16 cellular contexts compared by ENCODE assay signal in the genomic region with DNA sequence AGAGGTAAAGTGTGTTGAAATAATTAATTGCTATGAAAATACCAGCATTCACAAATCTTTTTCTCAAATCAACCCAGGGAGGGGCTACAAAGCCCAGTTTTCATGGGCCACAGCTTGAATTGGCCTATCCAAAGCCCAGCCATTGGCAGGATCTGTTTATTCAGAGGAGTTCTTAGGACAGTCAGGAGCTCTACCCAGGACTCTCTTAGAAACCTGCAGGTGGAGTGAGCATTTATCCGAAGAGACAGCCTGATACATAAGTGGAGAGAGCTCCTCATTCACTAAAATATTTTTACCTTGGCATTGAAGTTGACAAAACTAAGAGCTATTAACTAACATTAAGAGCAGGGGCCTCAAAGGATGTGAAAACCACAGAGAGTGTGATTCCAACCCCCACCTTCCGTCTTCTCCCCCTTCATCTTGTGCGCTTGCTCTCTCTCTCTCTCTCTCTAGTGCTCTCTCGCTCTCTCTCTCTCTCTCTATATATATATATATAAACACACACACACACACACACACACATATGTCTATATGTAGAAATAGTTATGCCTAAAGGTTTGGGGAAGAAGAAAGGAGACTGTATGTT.
DNase-seq lines count a peak whose midpoint lies in the region; ATAC-seq, FAIRE-seq and TF ChIP-seq lines count a peak whose summit lies in the region.
"Had no signal": no experiment of that assay in that cellular context is flagged by ENCODE, and none has a peak within 500 bp of the region (broad histone marks: within the 10 kb centered on the region; RNA-seq: fewer than 3 reads in every experiment).

No MANE protein-coding gene starts in this region.

- intact Hi-C loops in HepG2 (cut with micrococcal nuclease; ENCODE audit: unreplicated experiment), result no loop called here

- TF ChIP-seq POLR2A in GM12892 (IDR thresholded peaks at IDR 0.05; ENCODE audit: low read depth, low read length), result no peak
- TF ChIP-seq POLR2A in HepG2 (IDR thresholded peaks at IDR 0.05; ENCODE audit: insufficient read depth in 1 of 2, low read depth in 2 of 2, low read length in 2 of 2), result no peak

- no peaks in the 10 kb centered on the region for H3K36me3 ChIP-seq in BLaER1
- no peaks in the 10 kb centered on the region for H3K36me3 ChIP-seq in HepG2 (replicated peaks in 1 of 2; ENCODE audit: control insufficient read depth in 1 of 2, insufficient read depth in 2 of 2, low read length in 2 of 2)
- H3K36me3 ChIP-seq: cardiac muscle cell, thyroid gland had no signal

- ATAC-seq in effector memory CD8-positive, alpha-beta T cell (replicated peaks), result peak; percentile 72
- no peak for ATAC-seq in HepG2

- no peaks in the 10 kb centered on the region for H3K79me2 ChIP-seq in HepG2 (ENCODE audit: insufficient read depth, low read length)

- peak overlapping the region; percentile 72 to 91 for H3K27ac Mint-ChIP-seq in effector memory CD8-positive, alpha-beta T cell

- H3K9ac ChIP-seq in BLaER1 (peak overlapping the region; percentile 44; the same call in 1 of the 2 replicates), HepG2 (ENCODE audit: insufficient read depth, low read depth, low read length) (no peak overlapping the region)

- FAIRE-seq in GM12892 (lab: Jason Lieb, UNC) (peak; percentile 63), HepG2 (lab: Jason Lieb, UNC) (no peak)
- FAIRE-seq: endothelial cell of umbilical vein, H1 had no signal

- no peak for TF ChIP-seq RAD21 in HepG2 (CRISPR knock-in tag; IDR thresholded peaks at IDR 0.05)

- H3K9me3 Mint-ChIP-seq in effector memory CD8-positive, alpha-beta T cell, result no peaks in the 10 kb centered on the region

- H3K27me3 ChIP-seq in BLaER1 (no peaks in the 10 kb centered on the region), HepG2 (ENCODE audit: control insufficient read depth in 1 of 2, insufficient read depth in 2 of 2, low read length in 2 of 2) (0 out of 5 replicates have a peak, but pooled peaks cover 0 to 3% of the 10 kb centered on the region in 2 experiments)
- H3K27me3 ChIP-seq: cardiac muscle cell, thyroid gland had no signal

- H3K9me3 ChIP-seq in BLaER1 (peaks cover 9% of the 10 kb centered on the region; the same call in 1 of the 2 replicates), HepG2 (ENCODE audit: low read length) (no peaks in the 10 kb centered on the region)
- H3K9me3 ChIP-seq: thyroid gland had no signal

- H3K27me3 Mint-ChIP-seq in effector memory CD8-positive, alpha-beta T cell, result peaks cover 0 to 15% of the 10 kb centered on the region in 2 donors

- no peak for DNase-seq in GM12892 (ENCODE audit: insufficient read length)
- peak; percentile 13 for DNase-seq in NAMALWA (ENCODE audit: low spot score)
- DNase-seq in effector memory CD8-positive, alpha-beta T cell, result peak in 1 of 3 experiments; percentile 23
- DNase-seq in cerebellar nuclear complex (lab: John Stamatoyannopoulos, UW), result no peak
- DNase-seq in HepG2 (ENCODE audit: low spot score), result no peak
- no peak for DNase-seq in SK-N-DZ (ENCODE audit: low spot score)
- DNase-seq in COLO829 (ENCODE audit: low spot score), result no peak
- DNase-seq: activated naive CD4-positive, alpha-beta T cell treated with anti-CD3 and anti-CD28 coated beads, Interleukin-2, amount 50 U/mL, for 16 hours; NCI-H2081 treated with DMSO at 0.1 percent for 48 hours; NCI-H774; T-helper 9 cell; thyroid gland had no signal

- H3K4me1 ChIP-seq in BLaER1 (peaks cover 67% of the 10 kb centered on the region), HepG2 (ENCODE audit: insufficient read depth, low read length) (no peaks in the 10 kb centered on the region)
- H3K4me1 ChIP-seq: thyroid gland had no signal

- no peak for TF ChIP-seq EP300 in HepG2 (IDR thresholded peaks at IDR 0.05; ENCODE audit: low read depth in 2 of 2, low read length in 2 of 2)
- TF ChIP-seq EP300 in HepG2 (CRISPR knock-in tag; IDR thresholded peaks at IDR 0.05; ENCODE audit: borderline replicate concordance), result no peak

- peak overlapping the region in 1 of 2 donors; percentile 60 for H3K4me3 Mint-ChIP-seq in effector memory CD8-positive, alpha-beta T cell

- H4K20me1 ChIP-seq in BLaER1 (no peaks in the 10 kb centered on the region), HepG2 (ENCODE audit: insufficient read depth, low read length) (no peaks in the 10 kb centered on the region)

- H3K36me3 Mint-ChIP-seq in effector memory CD8-positive, alpha-beta T cell (ENCODE audit: insufficient read depth), result no peaks in the 10 kb centered on the region

- 69% methylated on average over 3 of the region's 4 CpGs for WGBS in HepG2 (ENCODE audit: low lambda C conversion rate)

- no TSS peak for BruUV-seq in HepG2 (replicated peaks; lab: Mats Ljungman, UMichigan)

- POLR2A ChIA-PET in HepG2 (lab: Yijun Ruan, JAX), result no interaction called here

- H3K4me1 Mint-ChIP-seq in effector memory CD8-positive, alpha-beta T cell (ENCODE audit: low read depth in 2 of 2), result peaks cover 8 to 29% of the 10 kb centered on the region in 2 donors

- H2AFZ ChIP-seq in HepG2 (ENCODE audit: low read length), result no peak overlapping the region

- in situ Hi-C loops in HepG2 (cut with HindIII; ENCODE audit: extremely low pct_ligation_motif_present, low pct_unique_long_range_greater_than_20kb), result no loop called here

- no peak for TF ChIP-seq CTCF in HepG2 (CRISPR knock-in tag; IDR thresholded peaks at IDR 0.05)

- H3K4me2 ChIP-seq in BLaER1, result peak overlapping the region; percentile 66
- H3K4me2 ChIP-seq in HepG2 (ENCODE audit: low read depth, low read length), result no peak overlapping the region

- H3K4me3 ChIP-seq in BLaER1 (peak overlapping the region; percentile 40; the same call in 1 of the 2 replicates), HepG2 (replicated peaks in 1 of 3; ENCODE audit: insufficient read depth in 1 of 3, low read depth in 2 of 3, low read length in 3 of 3) (no peak overlapping the region)
- H3K4me3 ChIP-seq: cardiac muscle cell, thyroid gland had no signal

- CTCF ChIA-PET in HepG2 (lab: Yijun Ruan, JAX; ENCODE audit: low intra/inter-chr PET ratio, low total read pairs), result no interaction called here

- H3K27ac ChIP-seq in BLaER1, result peak overlapping the region; percentile 66
- no peak overlapping the region for H3K27ac ChIP-seq in HepG2 (ENCODE audit: extremely low read length, insufficient read depth, low read length)
- H3K27ac ChIP-seq: cardiac muscle cell, thyroid gland had no signal

TF ChIP-seq in HepG2, 621 proteins besides CTCF, POLR2A, EP300 and RAD21 (continues in another document):
- TF ChIP-seq RORA (CRISPR knock-in tag; IDR thresholded peaks at IDR 0.05) (no peak), ZNF672 (CRISPR knock-in tag; IDR thresholded peaks at IDR 0.05) (no peak), RNF2 (conservative IDR thresholded peaks at IDR 0.05; ENCODE audit: low read depth) (no peak), KLF6 (CRISPR knock-in tag; IDR thresholded peaks at IDR 0.05) (no peak), TBL1XR1 (IDR thresholded peaks at IDR 0.05; ENCODE audit: borderline replicate concordance, low read length, partially characterized antibody) (no peak), ZNF331 (CRISPR knock-in tag; IDR thresholded peaks at IDR 0.05) (no peak), LCORL (IDR thresholded peaks at IDR 0.05) (no peak), LCORL (CRISPR knock-in tag; IDR thresholded peaks at IDR 0.05) (no peak), ZFP62 (CRISPR knock-in tag; IDR thresholded peaks at IDR 0.05) (no peak)
- TF ChIP-seq, protein P1, sequence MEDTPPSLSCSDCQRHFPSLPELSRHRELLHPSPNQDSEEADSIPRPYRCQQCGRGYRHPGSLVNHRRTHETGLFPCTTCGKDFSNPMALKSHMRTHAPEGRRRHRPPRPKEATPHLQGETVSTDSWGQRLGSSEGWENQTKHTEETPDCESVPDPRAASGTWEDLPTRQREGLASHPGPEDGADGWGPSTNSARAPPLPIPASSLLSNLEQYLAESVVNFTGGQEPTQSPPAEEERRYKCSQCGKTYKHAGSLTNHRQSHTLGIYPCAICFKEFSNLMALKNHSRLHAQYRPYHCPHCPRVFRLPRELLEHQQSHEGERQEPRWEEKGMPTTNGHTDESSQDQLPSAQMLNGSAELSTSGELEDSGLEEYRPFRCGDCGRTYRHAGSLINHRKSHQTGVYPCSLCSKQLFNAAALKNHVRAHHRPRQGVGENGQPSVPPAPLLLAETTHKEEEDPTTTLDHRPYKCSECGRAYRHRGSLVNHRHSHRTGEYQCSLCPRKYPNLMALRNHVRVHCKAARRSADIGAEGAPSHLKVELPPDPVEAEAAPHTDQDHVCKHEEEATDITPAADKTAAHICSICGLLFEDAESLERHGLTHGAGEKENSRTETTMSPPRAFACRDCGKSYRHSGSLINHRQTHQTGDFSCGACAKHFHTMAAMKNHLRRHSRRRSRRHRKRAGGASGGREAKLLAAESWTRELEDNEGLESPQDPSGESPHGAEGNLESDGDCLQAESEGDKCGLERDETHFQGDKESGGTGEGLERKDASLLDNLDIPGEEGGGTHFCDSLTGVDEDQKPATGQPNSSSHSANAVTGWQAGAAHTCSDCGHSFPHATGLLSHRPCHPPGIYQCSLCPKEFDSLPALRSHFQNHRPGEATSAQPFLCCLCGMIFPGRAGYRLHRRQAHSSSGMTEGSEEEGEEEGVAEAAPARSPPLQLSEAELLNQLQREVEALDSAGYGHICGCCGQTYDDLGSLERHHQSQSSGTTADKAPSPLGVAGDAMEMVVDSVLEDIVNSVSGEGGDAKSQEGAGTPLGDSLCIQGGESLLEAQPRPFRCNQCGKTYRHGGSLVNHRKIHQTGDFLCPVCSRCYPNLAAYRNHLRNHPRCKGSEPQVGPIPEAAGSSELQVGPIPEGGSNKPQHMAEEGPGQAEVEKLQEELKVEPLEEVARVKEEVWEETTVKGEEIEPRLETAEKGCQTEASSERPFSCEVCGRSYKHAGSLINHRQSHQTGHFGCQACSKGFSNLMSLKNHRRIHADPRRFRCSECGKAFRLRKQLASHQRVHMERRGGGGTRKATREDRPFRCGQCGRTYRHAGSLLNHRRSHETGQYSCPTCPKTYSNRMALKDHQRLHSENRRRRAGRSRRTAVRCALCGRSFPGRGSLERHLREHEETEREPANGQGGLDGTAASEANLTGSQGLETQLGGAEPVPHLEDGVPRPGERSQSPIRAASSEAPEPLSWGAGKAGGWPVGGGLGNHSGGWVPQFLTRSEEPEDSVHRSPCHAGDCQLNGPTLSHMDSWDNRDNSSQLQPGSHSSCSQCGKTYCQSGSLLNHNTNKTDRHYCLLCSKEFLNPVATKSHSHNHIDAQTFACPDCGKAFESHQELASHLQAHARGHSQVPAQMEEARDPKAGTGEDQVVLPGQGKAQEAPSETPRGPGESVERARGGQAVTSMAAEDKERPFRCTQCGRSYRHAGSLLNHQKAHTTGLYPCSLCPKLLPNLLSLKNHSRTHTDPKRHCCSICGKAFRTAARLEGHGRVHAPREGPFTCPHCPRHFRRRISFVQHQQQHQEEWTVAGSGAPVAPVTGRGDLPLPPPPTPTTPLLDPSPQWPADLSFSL (CRISPR knock-in tag; IDR thresholded peaks at IDR 0.05), result no peak
